In the genomic region with DNA sequence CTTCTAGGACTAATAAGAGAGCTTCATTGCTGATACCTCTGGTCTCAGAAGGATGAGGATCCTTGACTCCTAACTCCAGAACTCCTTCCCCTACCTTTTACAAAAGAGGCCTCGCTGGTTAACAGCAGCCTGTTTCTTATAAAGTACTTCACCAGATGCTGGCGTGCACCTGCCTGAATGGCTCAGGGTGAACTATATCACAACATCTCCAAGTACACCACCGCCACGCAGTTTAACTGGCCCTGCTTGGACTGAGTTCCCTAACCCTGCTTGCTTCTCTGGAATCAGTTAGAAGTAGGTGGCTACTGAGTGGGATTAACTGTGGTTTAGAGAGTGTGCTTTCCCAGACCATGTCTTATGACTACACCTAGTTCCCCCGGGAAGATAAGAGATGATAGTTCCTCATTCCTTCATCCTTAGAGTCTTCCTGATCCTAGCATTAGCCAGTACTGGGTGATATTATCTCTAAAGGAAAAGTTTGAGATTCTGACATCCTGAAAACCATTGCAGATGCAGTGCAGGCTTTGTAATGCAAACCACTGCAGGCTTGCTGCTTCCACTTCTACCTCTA, we compare ENCODE assay signal across 2 cellular contexts.
TF ChIP-seq lines count a peak whose summit lies in the region.

No MANE protein-coding gene starts in this region.

TF ChIP-seq in HEK293, 187 proteins besides CTCF, POLR2A, EP300 and RAD21:
- TF ChIP-seq ZFHX2 (tag by site-specific recombination; conservative IDR thresholded peaks at IDR 0.05) (peak; percentile 22; the same call in 1 of the 2 replicates), ZNF664 (tag by site-specific recombination; IDR thresholded peaks at IDR 0.05) (no peak), EGR2 (tag by site-specific recombination; IDR thresholded peaks at IDR 0.05; ENCODE audit: low read depth) (peak; percentile 41; the same call in 1 of the 2 replicates)

TF ChIP-seq in K562, 482 proteins besides CTCF, POLR2A, EP300 and RAD21:
- TF ChIP-seq, protein P1, sequence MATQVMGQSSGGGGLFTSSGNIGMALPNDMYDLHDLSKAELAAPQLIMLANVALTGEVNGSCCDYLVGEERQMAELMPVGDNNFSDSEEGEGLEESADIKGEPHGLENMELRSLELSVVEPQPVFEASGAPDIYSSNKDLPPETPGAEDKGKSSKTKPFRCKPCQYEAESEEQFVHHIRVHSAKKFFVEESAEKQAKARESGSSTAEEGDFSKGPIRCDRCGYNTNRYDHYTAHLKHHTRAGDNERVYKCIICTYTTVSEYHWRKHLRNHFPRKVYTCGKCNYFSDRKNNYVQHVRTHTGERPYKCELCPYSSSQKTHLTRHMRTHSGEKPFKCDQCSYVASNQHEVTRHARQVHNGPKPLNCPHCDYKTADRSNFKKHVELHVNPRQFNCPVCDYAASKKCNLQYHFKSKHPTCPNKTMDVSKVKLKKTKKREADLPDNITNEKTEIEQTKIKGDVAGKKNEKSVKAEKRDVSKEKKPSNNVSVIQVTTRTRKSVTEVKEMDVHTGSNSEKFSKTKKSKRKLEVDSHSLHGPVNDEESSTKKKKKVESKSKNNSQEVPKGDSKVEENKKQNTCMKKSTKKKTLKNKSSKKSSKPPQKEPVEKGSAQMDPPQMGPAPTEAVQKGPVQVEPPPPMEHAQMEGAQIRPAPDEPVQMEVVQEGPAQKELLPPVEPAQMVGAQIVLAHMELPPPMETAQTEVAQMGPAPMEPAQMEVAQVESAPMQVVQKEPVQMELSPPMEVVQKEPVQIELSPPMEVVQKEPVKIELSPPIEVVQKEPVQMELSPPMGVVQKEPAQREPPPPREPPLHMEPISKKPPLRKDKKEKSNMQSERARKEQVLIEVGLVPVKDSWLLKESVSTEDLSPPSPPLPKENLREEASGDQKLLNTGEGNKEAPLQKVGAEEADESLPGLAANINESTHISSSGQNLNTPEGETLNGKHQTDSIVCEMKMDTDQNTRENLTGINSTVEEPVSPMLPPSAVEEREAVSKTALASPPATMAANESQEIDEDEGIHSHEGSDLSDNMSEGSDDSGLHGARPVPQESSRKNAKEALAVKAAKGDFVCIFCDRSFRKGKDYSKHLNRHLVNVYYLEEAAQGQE (CRISPR knock-in tag; IDR thresholded peaks at IDR 0.05; ENCODE audit: low read depth) = no peak
- TF ChIP-seq HMBOX1 (IDR thresholded peaks at IDR 0.05) (0 out of 2 replicates have a peak, but pooled peaks have one; percentile 33), BCOR (IDR thresholded peaks at IDR 0.05) (no peak), RREB1 (CRISPR knock-in tag; IDR thresholded peaks at IDR 0.05) (no peak), RBM14 (IDR thresholded peaks at IDR 0.05; ENCODE audit: borderline replicate concordance, insufficient read depth, low read depth, low read length) (no peak)
